Comparison of ENCODE assay signal across 21 cellular contexts in genomic region chr11:68666854-68667253, GRCh38. TPM values are rescaled to one million over a fixed set of nuclear protein-coding genes. Genes with fewer than 3 reads are reported as not detected.
DNase-seq lines count a peak whose midpoint lies in the region; ATAC-seq and TF ChIP-seq lines count a peak whose summit lies in the region.
"Had no signal": no experiment of that assay in that cellular context is flagged by ENCODE, and none has a peak within 500 bp of the region (broad histone marks: within the 10 kb centered on the region; RNA-seq: fewer than 3 reads in every experiment).

No MANE protein-coding gene starts in this region.

- no peaks in the 10 kb centered on the region for H3K27me3 ChIP-seq in upper lobe of right lung
- H3K27me3 ChIP-seq: SJCRH30 had no signal

- no peak overlapping the region for H3K27ac ChIP-seq in coronary artery
- H3K27ac ChIP-seq in upper lobe of right lung: no peak overlapping the region
- H3K27ac ChIP-seq: HL-60, PC-9, SJCRH30 had no signal

- H3K36me3 ChIP-seq in upper lobe of right lung: no peaks in the 10 kb centered on the region
- H3K36me3 ChIP-seq: SJCRH30 had no signal

- no peaks in the 10 kb centered on the region for H3K9me3 ChIP-seq in upper lobe of right lung

- H3K4me3 ChIP-seq in coronary artery (no peak overlapping the region), upper lobe of right lung (no peak overlapping the region)
- H3K4me3 ChIP-seq: PC-9, SJCRH30 had no signal

- DNase-seq in HuH-7 (ENCODE audit: low spot score) (peak; percentile 78), coronary artery (ENCODE audit: low spot score) (peak; percentile 91), posterior vena cava (ENCODE audit: low spot score) (peak; percentile 28), upper lobe of right lung (peak; percentile 16), glomerular visceral epithelial cell (ENCODE audit: extremely low spot score) (no peak), RKO (ENCODE audit: low spot score) (no peak), NCI-H2107 treated with DMSO at 0.1 percent for 48 hours (lab: John Stamatoyannopoulos, UW; ENCODE audit: unreplicated experiment) (no peak)
- DNase-seq: ACHN, C1 segment of cervical spinal cord, DMS79, H9, IMR-90, NCI-H1417 treated with DMSO at 0.1 percent for 48 hours, NCI-H1930, NCI-H2171, NCI-H526, SJCRH30 had no signal

- H3K4me1 ChIP-seq in upper lobe of right lung: no peaks in the 10 kb centered on the region
- H3K4me1 ChIP-seq: SJCRH30 had no signal

- ATAC-seq in upper lobe of right lung: no peak

- TF ChIP-seq CTCF in coronary artery (IDR thresholded peaks at IDR 0.05) (no peak), upper lobe of right lung (IDR thresholded peaks at IDR 0.05) (no peak)

- intact Hi-C loops in posterior vena cava (cut with DNase I) (no loop called here), upper lobe of right lung (cut with DNase I) (no loop called here)

RNA-seq across cellular contexts. Expression of gene GAL, which starts 17.5 kb away (rescaled TPM):
- total RNA-seq in posterior vena cava: under 1 TPM in 1 of 2 donors, not detected in 1; 0.52 TPM
- not detected for total RNA-seq in upper lobe of right lung
- total RNA-seq: HT1080, IMR-90, M059J, SJCRH30 had no signal

Comparison
In these comparisons a context has a peak if more than half of its experiments do, and no peak if none do; other contexts are left out.
1. DNase-seq: peak in HuH-7 (single experiment), coronary artery (single experiment), posterior vena cava (single experiment) and upper lobe of right lung (single experiment); none in glomerular visceral epithelial cell (single experiment), RKO (single experiment) and NCI-H2107 treated with DMSO at 0.1 percent for 48 hours (single experiment).